In genomic region chr1:201095581-201096531, GRCh38 we compare ENCODE assay signal across 13 cellular contexts. TPM values are rescaled to one million over a fixed set of nuclear protein-coding genes. Genes with fewer than 3 reads are reported as not detected.
DNase-seq lines count a peak whose midpoint lies in the region; ATAC-seq and TF ChIP-seq lines count a peak whose summit lies in the region.
"Had no signal": no experiment of that assay in that cellular context is flagged by ENCODE, and none has a peak within 500 bp of the region (broad histone marks: within the 10 kb centered on the region; RNA-seq: fewer than 3 reads in every experiment).

No MANE protein-coding gene starts in this region.

- no peaks in the 10 kb centered on the region for H3K27me3 ChIP-seq in psoas muscle (ENCODE audit: insufficient read depth in 3 of 3, low read length in 2 of 3)

- DNase-seq in NCI-H1694 (lab: John Stamatoyannopoulos, UW) (peak; percentile 75), caudate nucleus (lab: John Stamatoyannopoulos, UW) (peak in 29 of 61 donors; percentile 2 to 63 (median 28)), psoas muscle (peak; percentile 86 to 94), AG08396 (ENCODE audit: low spot score) (no peak)
- DNase-seq: activated effector memory CD4-positive, alpha-beta T cell treated with Interleukin-2 at 50 U/mL for 16 hours; effector CD4-positive, alpha-beta T cell; NCI-H69; stimulated activated CD4-positive, alpha-beta T cell treated with anti-CD3 and anti-CD28 coated beads, Interleukin-4, amount 100 ng/mL, for 1 hour had no signal

- H3K36me3 ChIP-seq in psoas muscle (ENCODE audit: insufficient read depth in 1 of 2, low read depth in 1 of 2): peaks cover 0 to 23% of the 10 kb centered on the region in 2 donors

- peak overlapping the region; percentile 29 for H3K4me3 ChIP-seq in psoas muscle

- peaks cover 70% of the 10 kb centered on the region for H3K4me1 ChIP-seq in psoas muscle

- no peak for TF ChIP-seq CTCF in psoas muscle (IDR thresholded peaks at IDR 0.05)

- ATAC-seq in GM19468 (IDR thresholded peaks at IDR 0.05; ENCODE audit: extremely low read depth, unreplicated experiment) (peak; percentile 32), psoas muscle (peak; percentile 77 to 87 (median 82)), HG02981 (IDR thresholded peaks at IDR 0.05; ENCODE audit: unreplicated experiment) (no peak), GM19023 (IDR thresholded peaks at IDR 0.05; ENCODE audit: unreplicated experiment) (no peak)

- intact Hi-C loops in psoas muscle (cut with DNase I): no loop called here

- H3K9me3 ChIP-seq in psoas muscle: no peaks in the 10 kb centered on the region

- 25 to 42% (median 28%) methylated on average over 7 of the region's 7 CpGs for WGBS in psoas muscle, 3 donors

- H3K27ac ChIP-seq in caudate nucleus (ENCODE audit: low read depth, low read length) (peak overlapping the region; percentile 80), psoas muscle (peak overlapping the region; percentile 95)
- H3K27ac ChIP-seq: C4-2B had no signal

RNA-seq across cellular contexts. Expression of gene CACNA1S, which starts 16.4 kb away (rescaled TPM):
- 100 to 1,000 TPM in 2 of 4 donors, 10 to 100 TPM in 2; 56.3 to 269 (median 158) TPM for total RNA-seq in psoas muscle
- 10 to 100 TPM; 11.9 to 48.1 (median 25.5) TPM for polyA plus RNA-seq in psoas muscle
- total RNA-seq: astrocyte had no signal

RNA-seq across cellular contexts. Expression of gene ASCL5, which starts 31.1 kb away (rescaled TPM):
- total RNA-seq in psoas muscle: under 1 TPM in 2 of 4 donors, not detected in 2; 0.26 to 0.30 TPM
- not detected for polyA plus RNA-seq in psoas muscle
- total RNA-seq: astrocyte had no signal

RNA-seq across cellular contexts. Expression of gene TMEM9, which starts 58.4 kb away (rescaled TPM):
- 10 to 100 TPM; 11.9 to 46.3 (median 32.3) TPM for total RNA-seq in psoas muscle
- polyA plus RNA-seq in psoas muscle: 10 to 100 TPM in 2 of 3 donors, 1 to 10 TPM in 1; 7.2 to 23.4 (median 12.9) TPM

Comparison
In these comparisons a context has a peak if more than half of its experiments do, and no peak if none do; other contexts are left out.
1. ATAC-seq: peak in GM19468 (single experiment) and psoas muscle (4 of 4); none in HG02981 (single experiment) and GM19023 (single experiment).